1 cellular context compared by ENCODE assay signal in the genomic region with DNA sequence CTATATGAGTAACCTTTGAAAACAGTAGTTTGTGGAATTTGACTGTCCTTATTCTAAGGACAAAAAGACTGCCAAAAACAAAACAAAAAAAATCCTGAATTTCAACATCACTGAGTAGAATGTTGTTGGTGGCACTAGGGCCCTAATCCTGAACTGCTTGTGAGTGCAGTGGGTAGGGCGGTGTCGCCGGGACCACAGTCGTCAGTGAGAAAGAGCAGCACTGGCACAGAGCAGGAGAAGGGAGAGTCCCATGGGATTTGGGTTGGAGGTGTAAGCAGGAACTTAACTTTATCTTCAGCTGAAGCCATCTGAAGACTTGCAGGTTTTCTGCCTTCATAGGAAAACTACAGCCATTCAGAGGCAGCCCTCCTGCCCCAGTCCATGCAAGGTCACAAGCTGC.
TF ChIP-seq lines count a peak whose summit lies in the region.

No MANE protein-coding gene starts in this region.

TF ChIP-seq in IMR-90, 13 proteins besides CTCF, POLR2A, EP300 and RAD21:
- TF ChIP-seq ELK1 (IDR thresholded peaks at IDR 0.05; ENCODE audit: borderline replicate concordance, low read depth, low read length) (no peak), CHD1 (IDR thresholded peaks at IDR 0.05; ENCODE audit: low read depth, low read length) (no peak), RCOR1 (IDR thresholded peaks at IDR 0.05; ENCODE audit: insufficient replicate concordance, low read length) (no peak), BHLHE40 (IDR thresholded peaks at IDR 0.05; ENCODE audit: low read depth, low read length) (no peak), CEBPB (IDR thresholded peaks at IDR 0.05; ENCODE audit: low read depth, low read length) (no peak), RFX5 (IDR thresholded peaks at IDR 0.05; ENCODE audit: low read depth, low read length) (no peak), NFE2L2 (IDR thresholded peaks at IDR 0.05; ENCODE audit: low read depth, low read length) (no peak), SMC3 (IDR thresholded peaks at IDR 0.05; ENCODE audit: low read depth, low read length) (no peak), MAFK (IDR thresholded peaks at IDR 0.05; ENCODE audit: low read depth, low read length) (no peak), USF2 (IDR thresholded peaks at IDR 0.05; ENCODE audit: low read depth, low read length) (no peak), MAZ (IDR thresholded peaks at IDR 0.05; ENCODE audit: borderline replicate concordance, low read depth, low read length) (no peak), FOS (IDR thresholded peaks at IDR 0.05; ENCODE audit: low read depth, low read length) (no peak), MXI1 (IDR thresholded peaks at IDR 0.05; ENCODE audit: borderline replicate concordance, low read depth, low read length) (no peak)
TF ChIP-seq in IMR-90: peak in this region for 0.
